1 cellular context compared by ENCODE assay signal in genomic region chr1:160636076-160636475, GRCh38.
A peak's percentile ranks its signal among the peaks of the same experiment; 100 is the strongest.
TF ChIP-seq lines count a peak whose summit lies in the region.

No MANE protein-coding gene starts in this region.

TF ChIP-seq in GM12891, 5 proteins besides CTCF, POLR2A, EP300 and RAD21:
- TF ChIP-seq POU2F2 (IDR thresholded peaks at IDR 0.05; ENCODE audit: low read depth, low read length): no peak
- no peak for TF ChIP-seq SPI1 (IDR thresholded peaks at IDR 0.05; ENCODE audit: low read depth, low read length)
- peak; percentile 47 for TF ChIP-seq POLR2AphosphoS5 (IDR thresholded peaks at IDR 0.05; ENCODE audit: low read depth, low read length)
- no peak for TF ChIP-seq PAX5 (IDR thresholded peaks at IDR 0.05; ENCODE audit: insufficient read depth, low read length, severe bottlenecking)
- no peak for TF ChIP-seq TAF1 (IDR thresholded peaks at IDR 0.05; ENCODE audit: low read depth, low read length)
